In genomic region chr1:202802998-202803932, GRCh38 we compare ENCODE assay signal across 2 cellular contexts.
A peak's percentile ranks its signal among the peaks of the same experiment; 100 is the strongest.
TF ChIP-seq lines count a peak whose summit lies in the region.

No MANE protein-coding gene starts in this region.

TF ChIP-seq in K562, 482 proteins besides CTCF, POLR2A, EP300 and RAD21 (continued from another document and continues in another):
- TF ChIP-seq MLLT1 (IDR thresholded peaks at IDR 0.05) (peak in 1 of 2 experiments; percentile 56; a peak in 1 of 4 replicates), ZNF280A (IDR thresholded peaks at IDR 0.05; ENCODE audit: low read depth, partially characterized antibody) (no peak), USF2 (CRISPR knock-in tag; IDR thresholded peaks at IDR 0.05) (no peak), ZBTB8A (IDR thresholded peaks at IDR 0.05; ENCODE audit: partially characterized antibody) (no peak), VEZF1 (CRISPR knock-in tag; IDR thresholded peaks at IDR 0.05) (0 out of 2 replicates have a peak, but pooled peaks have one; percentile 11), ZFP1 (CRISPR knock-in tag; IDR thresholded peaks at IDR 0.05) (no peak)

TF ChIP-seq in neural cell, 6 proteins besides CTCF, POLR2A, EP300 and RAD21:
- TF ChIP-seq REST (IDR thresholded peaks at IDR 0.05; ENCODE audit: borderline replicate concordance) (no peak), POLR2AphosphoS5 (IDR thresholded peaks at IDR 0.05) (no peak), EZH2 (IDR thresholded peaks at IDR 0.05; ENCODE audit: borderline replicate concordance, insufficient read depth, low read length, poor library complexity, severe bottlenecking) (no peak), TAF1 (IDR thresholded peaks at IDR 0.05; ENCODE audit: low read depth) (no peak), MXI1 (conservative IDR thresholded peaks at IDR 0.05; ENCODE audit: poor library complexity, severe bottlenecking) (no peak), SMC3 (conservative IDR thresholded peaks at IDR 0.05; ENCODE audit: poor library complexity) (no peak)
